Comparison of ENCODE assay signal across 8 cellular contexts in the genomic region with DNA sequence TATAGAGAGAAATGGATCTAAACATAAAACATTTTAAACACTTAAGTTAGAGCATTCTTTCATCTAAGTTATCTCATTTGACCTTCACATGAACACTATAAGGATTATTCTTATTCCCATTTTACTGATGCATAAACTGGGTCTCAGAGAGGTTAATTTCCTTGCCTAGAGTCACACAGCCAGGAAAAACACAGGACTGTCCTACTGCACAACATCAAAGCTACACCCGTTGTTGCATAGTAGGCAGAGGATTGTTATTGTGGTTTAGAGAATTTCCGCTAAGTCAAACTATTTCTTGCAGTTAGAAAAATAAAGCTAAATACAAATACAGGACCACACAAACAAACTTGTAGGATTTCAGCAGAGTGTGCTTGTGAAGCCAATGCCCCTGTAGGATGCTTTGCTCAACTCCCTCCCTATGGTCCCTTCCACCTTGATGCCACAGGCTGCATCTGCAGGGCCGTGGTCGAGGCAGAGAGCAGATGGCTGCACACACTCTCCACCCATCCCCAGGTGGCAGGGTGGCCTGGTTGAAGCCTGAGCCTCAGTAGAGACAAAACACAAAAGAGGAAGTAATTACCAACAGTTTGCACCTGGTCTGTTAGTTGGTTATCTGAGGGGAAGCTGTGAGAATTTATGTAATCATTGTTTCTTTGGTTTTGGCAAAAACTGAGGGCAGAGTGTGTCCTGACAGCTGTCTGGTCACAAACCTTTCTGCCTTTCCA. TPM values are rescaled to one million over a fixed set of nuclear protein-coding genes. Genes with fewer than 3 reads are reported as not detected.
DNase-seq lines count a peak whose midpoint lies in the region; ATAC-seq and TF ChIP-seq lines count a peak whose summit lies in the region.

No MANE protein-coding gene starts in this region.

- TF ChIP-seq CTCF in OCI-LY1 (IDR thresholded peaks at IDR 0.05; ENCODE audit: low read length) (no peak), glutamatergic neuron (IDR thresholded peaks at IDR 0.05; ENCODE audit: partially characterized antibody, unreplicated experiment) (no peak)

- H2AFZ ChIP-seq in OCI-LY1 (ENCODE audit: low read length) = no peak overlapping the region

- no peaks in the 10 kb centered on the region for H3K27me3 Mint-ChIP-seq in CD8-positive, alpha-beta memory T cell
- peaks cover 3% of the 10 kb centered on the region for H3K27me3 Mint-ChIP-seq in glutamatergic neuron (ENCODE audit: unreplicated experiment)

- DNase-seq in CD8-positive, alpha-beta memory T cell = peak in 1 of 5 donors; percentile 29
- DNase-seq in GM19240 (ENCODE audit: insufficient read length, low spot score) = peak; percentile 28
- no peak for DNase-seq in glutamatergic neuron
- DNase-seq in SIG-M5 (lab: John Stamatoyannopoulos, UW) = no peak
- no peak for DNase-seq in inferior parietal cortex (ENCODE audit: extremely low spot score)
- no peak for DNase-seq in medulla oblongata (ENCODE audit: extremely low spot score)

- peaks cover 14% of the 10 kb centered on the region; the same call in 1 of the 2 replicates for H3K79me2 ChIP-seq in OCI-LY1 (ENCODE audit: insufficient read depth, low read length)

- H4K20me1 ChIP-seq in OCI-LY1 (ENCODE audit: insufficient read depth, low read length) = no peaks in the 10 kb centered on the region

- peaks cover 22% of the 10 kb centered on the region for H3K4me1 ChIP-seq in CD8-positive, alpha-beta memory T cell (ENCODE audit: insufficient read depth, low read length)
- peaks cover 94% of the 10 kb centered on the region for H3K4me1 ChIP-seq in OCI-LY1 (ENCODE audit: insufficient read depth, low read length, severe bottlenecking)

- no peaks in the 10 kb centered on the region for H3K9me2 ChIP-seq in OCI-LY1 (ENCODE audit: low read depth, low read length)

- H3K27ac ChIP-seq in CD8-positive, alpha-beta memory T cell (ENCODE audit: low read depth, low read length) = no peak overlapping the region
- H3K27ac ChIP-seq in OCI-LY1 (ENCODE audit: low read depth, low read length, poor library complexity, severe bottlenecking) = peak overlapping the region; percentile 99

- peak overlapping the region in 6 of 7 donors; percentile 47 to 90 (median 64) for H3K4me3 Mint-ChIP-seq in CD8-positive, alpha-beta memory T cell
- no peak overlapping the region for H3K4me3 Mint-ChIP-seq in glutamatergic neuron (ENCODE audit: unreplicated experiment)

- H3K9ac ChIP-seq in OCI-LY1 (ENCODE audit: low read length) = peak overlapping the region; percentile 97

- POLR2A ChIA-PET in CD8-positive, alpha-beta memory T cell (lab: Charles Lee) = interaction anchor here (0.6 to 2.2 kb wide), 2 partner anchors 21 to 42 kb away, joined by 3 to 5 read pairs; no protein-coding TSS in a partner anchor

- ATAC-seq in HG03135 (IDR thresholded peaks at IDR 0.05; ENCODE audit: unreplicated experiment) = peak; percentile 90

- peak overlapping the region; percentile 39 to 93 (median 72) for H3K27ac Mint-ChIP-seq in CD8-positive, alpha-beta memory T cell
- H3K27ac Mint-ChIP-seq in glutamatergic neuron (ENCODE audit: unreplicated experiment) = no peak overlapping the region

- CTCF ChIA-PET in CD8-positive, alpha-beta memory T cell (lab: Charles Lee) = interaction anchor here (0.8 to 5.9 kb wide), 4 partner anchors 11 to 52 kb away, joined by 3 to 41 read pairs (median 4); no protein-coding TSS in a partner anchor

- H3K9me3 Mint-ChIP-seq in CD8-positive, alpha-beta memory T cell = no peaks in the 10 kb centered on the region
- peaks cover 8% of the 10 kb centered on the region for H3K9me3 Mint-ChIP-seq in glutamatergic neuron (ENCODE audit: unreplicated experiment)

- H3K27me3 ChIP-seq in CD8-positive, alpha-beta memory T cell (ENCODE audit: insufficient read depth, low read length, poor library complexity, severe bottlenecking) = no peaks in the 10 kb centered on the region
- H3K27me3 ChIP-seq in OCI-LY1 (ENCODE audit: insufficient read depth, low read length) = no peaks in the 10 kb centered on the region

- peaks cover 12% of the 10 kb centered on the region for H3F3A ChIP-seq in OCI-LY1 (ENCODE audit: insufficient read depth, low read length)

- H3K36me3 ChIP-seq in CD8-positive, alpha-beta memory T cell (ENCODE audit: insufficient read depth, low read length) = no peaks in the 10 kb centered on the region
- H3K36me3 ChIP-seq in OCI-LY1 (ENCODE audit: insufficient read depth, low read length) = no peaks in the 10 kb centered on the region

- no peaks in the 10 kb centered on the region for H3K9me3 ChIP-seq in CD8-positive, alpha-beta memory T cell (ENCODE audit: low read length)
- H3K9me3 ChIP-seq in OCI-LY1 (ENCODE audit: low read length) = no peaks in the 10 kb centered on the region

- no peak overlapping the region for H3K4me3 ChIP-seq in CD8-positive, alpha-beta memory T cell (ENCODE audit: low read length)
- peak overlapping the region; percentile 80 for H3K4me3 ChIP-seq in OCI-LY1 (ENCODE audit: low read depth, low read length, poor library complexity, severe bottlenecking)

- peaks cover 23 to 31% (median 30%) of the 10 kb centered on the region in 3 donors for H3K4me1 Mint-ChIP-seq in CD8-positive, alpha-beta memory T cell
- peaks cover 60% of the 10 kb centered on the region for H3K4me1 Mint-ChIP-seq in glutamatergic neuron (ENCODE audit: low read depth, unreplicated experiment)

- peak overlapping the region; percentile 96 for H3K4me2 ChIP-seq in OCI-LY1 (ENCODE audit: low read length)

- peaks cover 7 to 16% (median 12%) of the 10 kb centered on the region in 3 donors for H3K36me3 Mint-ChIP-seq in CD8-positive, alpha-beta memory T cell
- H3K36me3 Mint-ChIP-seq in glutamatergic neuron (ENCODE audit: unreplicated experiment) = no peaks in the 10 kb centered on the region

RNA-seq across cellular contexts. Expression of a gene that starts 41.1 kb away (rescaled TPM):
- total RNA-seq in CD8-positive, alpha-beta memory T cell = under 1 TPM; 0.15 to 0.16 TPM
- 0.06 TPM for polyA plus RNA-seq in CD8-positive, alpha-beta memory T cell
- 4.0 TPM for total RNA-seq in glutamatergic neuron (ENCODE audit: unreplicated experiment)

RNA-seq across cellular contexts. Expression of a gene that starts 55.6 kb away (rescaled TPM):
- total RNA-seq in CD8-positive, alpha-beta memory T cell = not detected
- not detected for polyA plus RNA-seq in CD8-positive, alpha-beta memory T cell
- total RNA-seq in glutamatergic neuron (ENCODE audit: unreplicated experiment) = not detected
